Comparison of ENCODE assay signal across 11 cellular contexts in the genomic region with DNA sequence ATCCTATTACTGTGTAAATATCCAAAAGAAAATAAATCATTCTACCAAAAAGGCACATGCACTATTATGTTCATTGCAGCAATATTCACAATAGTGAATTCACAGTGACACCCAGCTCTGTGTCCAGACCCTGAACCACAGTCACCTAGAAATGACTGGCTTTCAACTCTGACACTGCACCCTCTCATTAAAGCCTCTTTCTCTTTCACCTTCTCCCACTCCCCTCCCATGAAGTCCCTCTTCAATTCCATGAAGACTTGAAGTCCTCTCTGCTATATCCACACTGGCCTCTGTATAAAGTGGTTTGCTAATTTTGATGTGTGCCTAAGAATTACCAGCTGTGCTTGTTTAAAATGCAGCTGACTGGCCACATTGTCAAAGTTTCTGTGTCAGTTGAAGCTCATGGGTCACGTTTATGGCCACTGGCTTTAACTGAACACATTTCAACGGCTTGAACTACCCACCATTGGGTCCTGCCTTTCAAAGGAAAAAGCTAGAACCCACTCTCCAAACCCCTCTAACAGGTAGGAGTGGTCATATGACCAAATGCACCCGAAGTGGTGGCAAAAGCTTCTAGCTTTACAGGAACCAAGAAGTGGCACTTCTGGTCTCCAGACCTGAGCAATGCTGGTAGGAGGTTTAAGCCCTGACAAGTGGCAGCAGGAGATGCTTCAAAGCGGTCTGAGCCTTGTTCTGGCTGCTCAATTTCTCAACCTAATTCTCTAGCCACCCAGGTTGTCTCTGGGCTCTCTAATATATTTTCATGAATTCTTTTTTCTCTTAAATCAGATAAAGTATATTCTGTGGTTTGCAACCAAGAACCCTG.
DNase-seq lines count a peak whose midpoint lies in the region; ATAC-seq and TF ChIP-seq lines count a peak whose summit lies in the region.
"Had no signal": no experiment of that assay in that cellular context is flagged by ENCODE, and none has a peak within 500 bp of the region (broad histone marks: within the 10 kb centered on the region; RNA-seq: fewer than 3 reads in every experiment).

No MANE protein-coding gene starts in this region.

- no peaks in the 10 kb centered on the region for H3K79me2 ChIP-seq in DND-41 (ENCODE audit: insufficient read depth, low read length)

- TF ChIP-seq CTCF in DND-41 (IDR thresholded peaks at IDR 0.05; ENCODE audit: borderline replicate concordance, extremely low read depth, low read length, poor library complexity, severe bottlenecking), result no peak

- peaks cover 3% of the 10 kb centered on the region; the same call in 1 of the 2 replicates for H4K20me1 ChIP-seq in DND-41 (ENCODE audit: insufficient read depth, low read length)

- H3K4me3 ChIP-seq in DND-41 (ENCODE audit: low read depth in 1 of 2, low read length in 2 of 2), result no peak overlapping the region

- H3K27ac ChIP-seq in DND-41 (ENCODE audit: low read length), result no peak overlapping the region

- no peak overlapping the region for H3K4me2 ChIP-seq in DND-41 (ENCODE audit: insufficient read depth, low read length)

- ATAC-seq in DND-41 (ENCODE audit: insufficient read depth, low read depth), result 0 out of 3 replicates have a peak, but pooled peaks have one; percentile 9
- peak; percentile 48 for ATAC-seq in GM19372 (IDR thresholded peaks at IDR 0.05; ENCODE audit: low read depth, unreplicated experiment)
- peak; percentile 54 for ATAC-seq in HG02798 (IDR thresholded peaks at IDR 0.05; ENCODE audit: poor library complexity, unreplicated experiment)
- ATAC-seq in HG03565 (IDR thresholded peaks at IDR 0.05; ENCODE audit: unreplicated experiment), result peak; percentile 33
- no peak for ATAC-seq in HG03469 (IDR thresholded peaks at IDR 0.05; ENCODE audit: unreplicated experiment)
- ATAC-seq: effector memory CD8-positive, alpha-beta T cell had no signal

- no peaks in the 10 kb centered on the region for H3K27me3 ChIP-seq in DND-41 (ENCODE audit: insufficient read depth, low read length, poor library complexity)

- H3K4me1 ChIP-seq in DND-41 (ENCODE audit: insufficient read depth, low read length), result no peaks in the 10 kb centered on the region

- no peak overlapping the region for H2AFZ ChIP-seq in DND-41 (ENCODE audit: low read depth, low read length)

- no peak overlapping the region for H3K9ac ChIP-seq in DND-41 (ENCODE audit: low read depth, low read length)

- DNase-seq in DND-41 (no peak), D341Med (ENCODE audit: low spot score) (no peak), glomerular visceral epithelial cell (ENCODE audit: extremely low spot score) (no peak)
- no peak for DNase-seq in activated CD4-positive, CD25-positive, alpha-beta regulatory T cell (lab: John Stamatoyannopoulos, UW)
- DNase-seq: ACHN; activated CD4-positive, CD25-positive, alpha-beta regulatory T cell treated with anti-CD3 and anti-CD28 coated beads, Interleukin-2, amount 50 U/mL, for 72 hours; effector memory CD8-positive, alpha-beta T cell had no signal

- peaks cover 7% of the 10 kb centered on the region for H3K36me3 ChIP-seq in DND-41 (ENCODE audit: insufficient read depth, low read length)

- H3K9me3 ChIP-seq in DND-41 (ENCODE audit: insufficient read depth, low read length, severe bottlenecking), result no peaks in the 10 kb centered on the region
